18 cellular contexts compared by ENCODE assay signal in the genomic region with DNA sequence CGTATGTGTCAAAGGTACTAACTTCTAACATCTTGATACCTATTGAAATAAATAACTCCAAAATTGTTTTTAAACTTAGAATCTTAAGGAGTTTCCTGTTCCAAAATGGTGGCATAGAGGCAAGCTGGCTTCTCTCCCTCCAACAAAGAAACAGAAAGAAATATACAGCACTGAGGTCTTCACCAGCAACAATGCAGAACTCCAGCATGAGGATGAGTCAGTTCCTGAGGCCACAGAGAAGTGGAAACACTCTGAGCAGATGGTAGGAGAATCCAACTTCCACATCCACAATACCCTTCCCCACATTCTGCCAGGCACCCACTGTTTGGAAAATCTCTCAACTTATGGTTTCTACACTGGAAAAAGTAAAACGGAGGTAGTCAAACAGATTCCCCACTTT.
"Had no signal": no experiment of that assay in that cellular context is flagged by ENCODE, and none has a peak within 500 bp of the region (broad histone marks: within the 10 kb centered on the region; RNA-seq: fewer than 3 reads in every experiment).

No MANE protein-coding gene starts in this region.

- DNase-seq: activated CD4-positive, alpha-beta memory T cell treated with anti-CD3 and anti-CD28 coated beads, Interleukin-2, amount 10 ng/mL, durations not matched to agents 7 days and 5 days; activated CD4-positive, alpha-beta T cell treated with anti-CD3 and anti-CD28 coated beads for 1 hour; activated naive CD4-positive, alpha-beta T cell; activated T-cell treated with anti-CD3 and anti-CD28 coated beads, Interleukin-2, amount 50 U/mL, for 72 hours; caudate nucleus; erythroblast; heart right ventricle; islet precursor cell; left lung; nucleus accumbens; right lobe of liver; spleen; stimulated activated CD4-positive, alpha-beta T cell treated with anti-CD3 and anti-CD28 coated beads, Interleukin-1b, Interleukin-23, amount 100 ng/mL, for 48 hours; T-helper 9 cell had no signal

- H3K4me3 ChIP-seq: ascending aorta, coronary artery, heart right ventricle, left lung, right lobe of liver, spleen, tibial nerve, vagina had no signal
